In the genomic region with DNA sequence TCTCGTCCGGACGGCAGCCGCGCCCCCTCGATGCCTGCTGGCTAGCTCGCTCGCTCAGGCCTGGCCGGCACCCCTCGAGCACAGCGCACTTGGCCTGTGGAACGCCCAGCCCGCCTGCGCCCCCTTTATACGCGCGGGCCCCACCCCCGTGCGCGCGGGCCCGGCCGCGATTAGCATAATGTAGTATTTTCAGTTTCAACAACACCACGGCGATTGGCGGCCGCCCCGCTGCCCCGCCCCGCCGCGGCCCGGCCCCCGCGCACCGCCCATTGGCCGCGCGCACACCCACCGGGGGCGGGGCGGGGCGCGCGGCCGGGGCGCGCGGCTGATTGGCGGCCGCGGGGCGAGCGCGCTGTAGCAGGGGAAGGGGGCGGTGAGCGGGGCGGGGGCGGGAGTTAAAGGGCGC, we compare ENCODE assay signal across 8 cellular contexts. TPM values are rescaled to one million over a fixed set of nuclear protein-coding genes. Genes with fewer than 3 reads are reported as not detected.
DNase-seq lines count a peak whose midpoint lies in the region; ATAC-seq and TF ChIP-seq lines count a peak whose summit lies in the region.

A gene (minus strand): TSS at position 100 of the 406 bp plus-strand sequence. CDS start 319 bp downstream, outside the sequence.

- H3K4me3 ChIP-seq in coronary artery: peak within 1 kb of the TSS; percentile 99

- ATAC-seq in HG03060 (IDR thresholded peaks at IDR 0.05; ENCODE audit: low read depth, unreplicated experiment) (peak; percentile 30), left lobe of liver (peak; percentile 81)

- H3K27ac ChIP-seq in coronary artery: peak within 1 kb of the TSS; percentile 86 to 97

- no peak for TF ChIP-seq CTCF in coronary artery (IDR thresholded peaks at IDR 0.05)

- DNase-seq in NCI-H2107 treated with DMSO at 0.1 percent for 48 hours (lab: John Stamatoyannopoulos, UW; ENCODE audit: unreplicated experiment) (peak; percentile 5), NCI-H2107 (lab: John Stamatoyannopoulos, UW) (no peak), NCI-H2196 (lab: John Stamatoyannopoulos, UW; ENCODE audit: unreplicated experiment) (peak; percentile 88), coronary artery (ENCODE audit: low spot score) (peak; percentile 93), left lobe of liver (ENCODE audit: low spot score) (peak; percentile 88)
- peak; percentile 77 for DNase-seq in activated CD4-positive, alpha-beta T cell treated with anti-CD3 and anti-CD28 coated beads, Interleukin-2, amount 50 U/mL, for 1 hour
- DNase-seq in stimulated activated CD4-positive, alpha-beta T cell treated with anti-CD3 and anti-CD28 coated beads, Interleukin-2, amount 100 ng/mL, for 48 hours: peak; percentile 54 to 73

RNA-seq across cellular contexts. Expression of the gene that starts here (rescaled TPM):
- 8.4 TPM for total RNA-seq in left lobe of liver
